In the genomic region with DNA sequence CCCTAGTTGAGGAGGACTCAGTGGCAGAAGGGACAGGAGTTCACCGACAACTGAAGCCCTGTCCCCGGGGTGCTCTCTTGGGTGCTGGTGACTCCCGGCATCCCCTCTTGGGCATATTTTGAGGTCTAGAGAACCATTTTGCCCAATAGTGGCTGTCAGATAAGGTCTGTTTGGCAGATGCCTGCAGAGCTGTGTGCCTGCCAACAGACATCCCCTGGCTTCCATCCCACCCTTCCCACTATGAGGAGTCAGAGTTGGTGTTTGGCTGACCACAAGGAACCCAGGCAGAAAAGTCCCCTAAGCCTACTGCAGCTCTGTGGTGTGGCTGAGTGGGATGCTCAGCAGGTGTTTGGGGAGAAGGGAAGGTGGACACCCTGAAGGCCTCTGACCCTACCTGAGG, we compare ENCODE assay signal across 27 cellular contexts.
A peak's percentile ranks its signal among the peaks of the same experiment; 100 is the strongest.
DNase-seq lines count a peak whose midpoint lies in the region; ATAC-seq lines count a peak whose summit lies in the region.
"Had no signal": no experiment of that assay in that cellular context is flagged by ENCODE, and none has a peak within 500 bp of the region (broad histone marks: within the 10 kb centered on the region; RNA-seq: fewer than 3 reads in every experiment).

No MANE protein-coding gene starts in this region.

- H3K9me3 ChIP-seq in HAP-1, result no peaks in the 10 kb centered on the region
- H3K9me3 ChIP-seq: mucosa of descending colon had no signal

- no peak for ATAC-seq in activated CD8-positive, alpha-beta T cell treated with anti-CD3 and anti-CD28 coated beads, Interleukin-2, amount 10 ng/mL, durations not matched to agents 7 days and 5 days
- ATAC-seq in GM19452 (IDR thresholded peaks at IDR 0.05; ENCODE audit: unreplicated experiment), result no peak
- ATAC-seq: activated T-cell treated with anti-CD3 and anti-CD28 coated beads, Interleukin-2, amount 50 U/mL, for 4 hours; CD8-positive, alpha-beta T cell; esophagus mucosa; mucosa of descending colon; SK-N-SH treated with all-trans-retinoic acid at 6 μM for 48 hours had no signal

- no peaks in the 10 kb centered on the region for H3K4me1 ChIP-seq in HAP-1
- H3K4me1 ChIP-seq: parathyroid adenoma had no signal

- H3K4me3 ChIP-seq in HAP-1, result no peak overlapping the region
- H3K4me3 ChIP-seq: GM23248, mucosa of descending colon, spleen had no signal

- H3K4me1 Mint-ChIP-seq in T-helper 1 cell treated with Interleukin-12 subunit alpha and Interleukin-12 subunit beta and Interleukin-4 antibody, amounts not matched to agents 30 μg/mL and 1 μg/mL, for 36 hours (ENCODE audit: low read depth), result peaks cover 75% of the 10 kb centered on the region
- peaks cover 89% of the 10 kb centered on the region for H3K4me1 Mint-ChIP-seq in activated CD8-positive, alpha-beta T cell treated with anti-CD3 and anti-CD28 coated beads, Interleukin-2, amount 10 ng/mL, durations not matched to agents 7 days and 5 days (ENCODE audit: low read depth)
- H3K4me1 Mint-ChIP-seq: endodermal cell, neural crest cell had no signal

- H3K27me3 ChIP-seq in HAP-1 (ENCODE audit: low read depth), result no peaks in the 10 kb centered on the region
- H3K27me3 ChIP-seq: spleen had no signal

- DNase-seq in T-helper 1 cell (no peak), AG08395 (ENCODE audit: low spot score) (peak; percentile 39), fibroblast of peridontal ligament (ENCODE audit: extremely low read depth) (peak; percentile 67), NCI-H2227 (lab: John Stamatoyannopoulos, UW; ENCODE audit: unreplicated experiment) (no peak), HAP-1 (ENCODE audit: low spot score in 2 of 2) (no peak)
- peak; percentile 19 for DNase-seq in activated CD8-positive, alpha-beta T cell treated with anti-CD3 and anti-CD28 coated beads, Interleukin-2, amount 10 ng/mL, durations not matched to agents 7 days and 5 days
- DNase-seq: activated naive CD4-positive, alpha-beta T cell treated with Interleukin-2 at 50 U/mL for 16 hours; activated T-cell treated with anti-CD3 and anti-CD28 coated beads, Interleukin-2, amount 50 U/mL, for 4 hours; CD8-positive, alpha-beta T cell; EL; endodermal cell; GM23248; Kasumi-1; mucosa of descending colon; NCI-H510A; OCI-M1; right cardiac atrium; spleen; stimulated activated CD4-positive, alpha-beta T cell treated with anti-CD3 and anti-CD28 coated beads, Interleukin-2, amount 100 ng/mL, for 48 hours; T-helper 9 cell; WERI-Rb-1 had no signal

- H3K27ac Mint-ChIP-seq in T-helper 1 cell treated with Interleukin-12 subunit alpha and Interleukin-12 subunit beta and Interleukin-4 antibody, amounts not matched to agents 30 μg/mL and 1 μg/mL, for 36 hours, result peak overlapping the region; percentile 31
- H3K27ac Mint-ChIP-seq in activated CD8-positive, alpha-beta T cell treated with anti-CD3 and anti-CD28 coated beads, Interleukin-2, amount 10 ng/mL, durations not matched to agents 7 days and 5 days, result peak overlapping the region; percentile 3
- H3K27ac Mint-ChIP-seq: CD8-positive, alpha-beta T cell; endodermal cell had no signal

- CTCF ChIA-PET in activated CD8-positive, alpha-beta T cell treated with anti-CD3 and anti-CD28 coated beads, Interleukin-2, amount 10 ng/mL, durations not matched to agents 7 days and 5 days (lab: Charles Lee), result interaction anchor here (1.1 kb wide), 1 partner anchor 9 kb away, joined by 5 read pairs; no protein-coding TSS in a partner anchor

- no peaks in the 10 kb centered on the region for H3K27me3 Mint-ChIP-seq in T-helper 1 cell treated with Interleukin-12 subunit alpha and Interleukin-12 subunit beta and Interleukin-4 antibody, amounts not matched to agents 30 μg/mL and 1 μg/mL, for 36 hours (ENCODE audit: low read depth)
- H3K27me3 Mint-ChIP-seq in activated CD8-positive, alpha-beta T cell treated with anti-CD3 and anti-CD28 coated beads, Interleukin-2, amount 10 ng/mL, durations not matched to agents 7 days and 5 days (ENCODE audit: low read depth), result no peaks in the 10 kb centered on the region

- H3K36me3 Mint-ChIP-seq in T-helper 1 cell treated with Interleukin-12 subunit alpha and Interleukin-12 subunit beta and Interleukin-4 antibody, amounts not matched to agents 30 μg/mL and 1 μg/mL, for 36 hours (ENCODE audit: low read depth), result peaks cover 57% of the 10 kb centered on the region
- peaks cover 71% of the 10 kb centered on the region for H3K36me3 Mint-ChIP-seq in activated CD8-positive, alpha-beta T cell treated with anti-CD3 and anti-CD28 coated beads, Interleukin-2, amount 10 ng/mL, durations not matched to agents 7 days and 5 days (ENCODE audit: low read depth)
- H3K36me3 Mint-ChIP-seq: CD8-positive, alpha-beta T cell had no signal

- POLR2A ChIA-PET in activated CD8-positive, alpha-beta T cell treated with anti-CD3 and anti-CD28 coated beads, Interleukin-2, amount 10 ng/mL, durations not matched to agents 7 days and 5 days (lab: Charles Lee), result no interaction called here

- H3K4me3 Mint-ChIP-seq in T-helper 1 cell treated with Interleukin-12 subunit alpha and Interleukin-12 subunit beta and Interleukin-4 antibody, amounts not matched to agents 30 μg/mL and 1 μg/mL, for 36 hours, result no peak overlapping the region
- no peak overlapping the region for H3K4me3 Mint-ChIP-seq in activated CD8-positive, alpha-beta T cell treated with anti-CD3 and anti-CD28 coated beads, Interleukin-2, amount 10 ng/mL, durations not matched to agents 7 days and 5 days
- H3K4me3 Mint-ChIP-seq: activated T-cell treated with anti-CD3 and anti-CD28 coated beads, Interleukin-2, amount 50 U/mL, for 4 hours; CD8-positive, alpha-beta T cell; endodermal cell; neural crest cell had no signal

- no peaks in the 10 kb centered on the region for H3K36me3 ChIP-seq in HAP-1 (replicated peaks)
- H3K36me3 ChIP-seq: spleen, WERI-Rb-1 had no signal

- peaks cover 31% of the 10 kb centered on the region for H3K9me3 Mint-ChIP-seq in T-helper 1 cell treated with Interleukin-12 subunit alpha and Interleukin-12 subunit beta and Interleukin-4 antibody, amounts not matched to agents 30 μg/mL and 1 μg/mL, for 36 hours
- H3K9me3 Mint-ChIP-seq in activated CD8-positive, alpha-beta T cell treated with anti-CD3 and anti-CD28 coated beads, Interleukin-2, amount 10 ng/mL, durations not matched to agents 7 days and 5 days (ENCODE audit: insufficient read depth), result peaks cover 21% of the 10 kb centered on the region
- H3K9me3 Mint-ChIP-seq: activated T-cell treated with anti-CD3 and anti-CD28 coated beads, Interleukin-2, amount 50 U/mL, for 4 hours; CD8-positive, alpha-beta T cell had no signal

- in situ Hi-C loops in HAP-1 (cut with MboI; ENCODE audit: low sequenced_read_pairs), result no loop called here

Comparison
In these comparisons a context has a peak if more than half of its experiments do, and no peak if none do; other contexts are left out.
1. DNase-seq: peak in AG08395 (single experiment), activated CD8-positive, alpha-beta T cell treated with anti-CD3 and anti-CD28 coated beads, Interleukin-2, amount 10 ng/mL, durations not matched to agents 7 days and 5 days (single experiment) and fibroblast of peridontal ligament (single experiment); none in T-helper 1 cell (0 of 5), NCI-H2227 (single experiment) and HAP-1 (0 of 2).